ENCODE assay signal across 8 cellular contexts in genomic region chr10:31929260-31929985, GRCh38. TPM values are rescaled to one million over a fixed set of nuclear protein-coding genes. Genes with fewer than 3 reads are reported as not detected.
DNase-seq lines count a peak whose midpoint lies in the region; ATAC-seq and TF ChIP-seq lines count a peak whose summit lies in the region.

No MANE protein-coding gene starts in this region.

- no peaks in the 10 kb centered on the region for H3K27me3 ChIP-seq in naive thymus-derived CD4-positive, alpha-beta T cell (ENCODE audit: control insufficient read depth in 2 of 2, insufficient read depth in 2 of 2, low read length in 2 of 2)
- no peaks in the 10 kb centered on the region for H3K27me3 ChIP-seq in vagina

- CTCF ChIA-PET in naive thymus-derived CD4-positive, alpha-beta T cell (lab: Charles Lee): interaction anchor here (0.7 kb wide), 1 partner anchor 75 kb away, joined by 3 read pairs; no protein-coding TSS in a partner anchor

- H3K27ac Mint-ChIP-seq in activated T-helper 17 cell treated with anti-CD3 and anti-CD28 coated beads, Interleukin-2, amount 50 U/mL, for 72 hours: peak overlapping the region; percentile 39
- H3K27ac Mint-ChIP-seq in naive thymus-derived CD4-positive, alpha-beta T cell: peak overlapping the region; percentile 14 to 93 (median 65)

- H3K4me1 Mint-ChIP-seq in activated T-helper 17 cell treated with anti-CD3 and anti-CD28 coated beads, Interleukin-2, amount 50 U/mL, for 72 hours: peaks cover 36% of the 10 kb centered on the region
- peaks cover 26 to 44% (median 42%) of the 10 kb centered on the region in 7 donors for H3K4me1 Mint-ChIP-seq in naive thymus-derived CD4-positive, alpha-beta T cell

- no peaks in the 10 kb centered on the region for H3K9me3 ChIP-seq in naive thymus-derived CD4-positive, alpha-beta T cell (ENCODE audit: control insufficient read depth in 2 of 3, low read length in 3 of 3)
- no peaks in the 10 kb centered on the region for H3K9me3 ChIP-seq in vagina

- intact Hi-C loops in naive thymus-derived CD4-positive, alpha-beta T cell (cut with micrococcal nuclease): loop anchor here (1.0 to 10.0 kb wide), 15 partner anchors 21 to 1585 kb away; partner anchors contain the start of genes ZEB1 (in 2 of the 2), MAP3K8 (in 1 of the 2), MTPAP (in 1 of the 2) and ZNF438 (in 1 of the 2)
- intact Hi-C loops in vagina (cut with DNase I): no loop called here

- H3K36me3 Mint-ChIP-seq in activated T-helper 17 cell treated with anti-CD3 and anti-CD28 coated beads, Interleukin-2, amount 50 U/mL, for 72 hours (ENCODE audit: low read depth): no peaks in the 10 kb centered on the region
- no peaks in the 10 kb centered on the region for H3K36me3 Mint-ChIP-seq in naive thymus-derived CD4-positive, alpha-beta T cell

- peak overlapping the region; percentile 94 for H3K4me3 Mint-ChIP-seq in activated T-helper 17 cell treated with anti-CD3 and anti-CD28 coated beads, Interleukin-2, amount 50 U/mL, for 72 hours
- peak overlapping the region; percentile 73 to 95 (median 90) for H3K4me3 Mint-ChIP-seq in naive thymus-derived CD4-positive, alpha-beta T cell

- peak overlapping the region; percentile 84 for H3K27ac ChIP-seq in naive thymus-derived CD4-positive, alpha-beta T cell (ENCODE audit: low read depth, low read length)
- H3K27ac ChIP-seq in vagina: peak overlapping the region; percentile 98

- H3K4me3 ChIP-seq in fibroblast of the aortic adventitia (ENCODE audit: low read depth, low read length): peak overlapping the region; percentile 78
- H3K4me3 ChIP-seq in naive thymus-derived CD4-positive, alpha-beta T cell (ENCODE audit: low read length): peak overlapping the region; percentile 90
- H3K4me3 ChIP-seq in vagina: peak overlapping the region; percentile 98 to 99

- peaks cover 0 to 11% (median 0%) of the 10 kb centered on the region in 3 experiments for H3K36me3 ChIP-seq in naive thymus-derived CD4-positive, alpha-beta T cell (ENCODE audit: control insufficient read depth in 2 of 3, insufficient read depth in 3 of 3, low read length in 3 of 3)
- no peaks in the 10 kb centered on the region for H3K36me3 ChIP-seq in vagina

- ATAC-seq in HG02852 (IDR thresholded peaks at IDR 0.05; ENCODE audit: unreplicated experiment): peak; percentile 32
- ATAC-seq in activated T-helper 17 cell treated with anti-CD3 and anti-CD28 coated beads, Interleukin-2, amount 50 U/mL, for 72 hours (replicated peaks): peak; percentile 7
- no peak for ATAC-seq in naive thymus-derived CD4-positive, alpha-beta T cell

- TF ChIP-seq POLR2A in vagina (IDR thresholded peaks at IDR 0.05): no peak

- H3K27me3 Mint-ChIP-seq in activated T-helper 17 cell treated with anti-CD3 and anti-CD28 coated beads, Interleukin-2, amount 50 U/mL, for 72 hours: no peaks in the 10 kb centered on the region
- H3K27me3 Mint-ChIP-seq in naive thymus-derived CD4-positive, alpha-beta T cell: peaks cover 0 to 12% (median 0%) of the 10 kb centered on the region in 5 donors

- H3K4me1 ChIP-seq in naive thymus-derived CD4-positive, alpha-beta T cell (ENCODE audit: control insufficient read depth in 2 of 2, insufficient read depth in 2 of 2, low read length in 2 of 2): peaks cover 10% of the 10 kb centered on the region in 2 donors
- H3K4me1 ChIP-seq in vagina: peaks cover 31% of the 10 kb centered on the region

- DNase-seq in activated CD4-positive, CD25-positive, alpha-beta regulatory T cell treated with anti-CD3 and anti-CD28 coated beads, Interleukin-2, amount 50 U/mL, for 72 hours: peak; percentile 43
- DNase-seq in activated CD4-positive, CD25-positive, alpha-beta regulatory T cell (lab: John Stamatoyannopoulos, UW): no peak
- peak; percentile 9 for DNase-seq in NCI-H526 treated with DMSO at 0.1 percent for 48 hours (lab: John Stamatoyannopoulos, UW)
- DNase-seq in fibroblast of the aortic adventitia (ENCODE audit: low read depth): peak; percentile 44
- DNase-seq in naive thymus-derived CD4-positive, alpha-beta T cell: peak; percentile 5 to 43 (median 24)
- DNase-seq in vagina (ENCODE audit: extremely low spot score in 2 of 2): peak in 1 of 2 donors; percentile 92

- POLR2A ChIA-PET in naive thymus-derived CD4-positive, alpha-beta T cell (lab: Charles Lee): interaction anchor here (0.7 to 1.4 kb wide), 5 partner anchors 9 to 448 kb away, joined by 3 to 4 read pairs (median 3); no protein-coding TSS in a partner anchor

- TF ChIP-seq CTCF in fibroblast of the aortic adventitia (IDR thresholded peaks at IDR 0.05; ENCODE audit: insufficient read depth, low read length): no peak
- TF ChIP-seq CTCF in vagina (IDR thresholded peaks at IDR 0.05): no peak

- no peaks in the 10 kb centered on the region for H3K9me3 Mint-ChIP-seq in activated T-helper 17 cell treated with anti-CD3 and anti-CD28 coated beads, Interleukin-2, amount 50 U/mL, for 72 hours
- no peaks in the 10 kb centered on the region for H3K9me3 Mint-ChIP-seq in naive thymus-derived CD4-positive, alpha-beta T cell

RNA-seq across cellular contexts. Expression of gene ARHGAP12, which starts 0.8 kb away (rescaled TPM):
- total RNA-seq in activated T-helper 17 cell treated with anti-CD3 and anti-CD28 coated beads, Interleukin-2, amount 50 U/mL, for 72 hours: 1 to 10 TPM; 8.2 to 8.9 TPM
- total RNA-seq in fibroblast of the aortic adventitia (ENCODE audit: low replicate concordance): 44.2 and 77.9 TPM in 2 replicates
- total RNA-seq in naive thymus-derived CD4-positive, alpha-beta T cell: 10 to 100 TPM; 10.6 to 34.6 (median 31.4) TPM
- 10 to 100 TPM; 10.5 to 11.9 TPM for polyA plus RNA-seq in naive thymus-derived CD4-positive, alpha-beta T cell
- total RNA-seq in vagina: 32.2 TPM

Comparison
In these comparisons a context has a peak if more than half of its experiments do, and no peak if none do; other contexts are left out.
1. DNase-seq: peak in activated CD4-positive, CD25-positive, alpha-beta regulatory T cell treated with anti-CD3 and anti-CD28 coated beads, Interleukin-2, amount 50 U/mL, for 72 hours (single experiment), NCI-H526 treated with DMSO at 0.1 percent for 48 hours (single experiment), fibroblast of the aortic adventitia (single experiment) and naive thymus-derived CD4-positive, alpha-beta T cell (9 of 9); none in activated CD4-positive, CD25-positive, alpha-beta regulatory T cell (0 of 4).
2. Peak in every context shown above with its lines, with median percentiles within 50 percentile points of each other: H3K4me3 ChIP-seq.